Comparison of ENCODE assay signal across 8 cellular contexts in the genomic region with DNA sequence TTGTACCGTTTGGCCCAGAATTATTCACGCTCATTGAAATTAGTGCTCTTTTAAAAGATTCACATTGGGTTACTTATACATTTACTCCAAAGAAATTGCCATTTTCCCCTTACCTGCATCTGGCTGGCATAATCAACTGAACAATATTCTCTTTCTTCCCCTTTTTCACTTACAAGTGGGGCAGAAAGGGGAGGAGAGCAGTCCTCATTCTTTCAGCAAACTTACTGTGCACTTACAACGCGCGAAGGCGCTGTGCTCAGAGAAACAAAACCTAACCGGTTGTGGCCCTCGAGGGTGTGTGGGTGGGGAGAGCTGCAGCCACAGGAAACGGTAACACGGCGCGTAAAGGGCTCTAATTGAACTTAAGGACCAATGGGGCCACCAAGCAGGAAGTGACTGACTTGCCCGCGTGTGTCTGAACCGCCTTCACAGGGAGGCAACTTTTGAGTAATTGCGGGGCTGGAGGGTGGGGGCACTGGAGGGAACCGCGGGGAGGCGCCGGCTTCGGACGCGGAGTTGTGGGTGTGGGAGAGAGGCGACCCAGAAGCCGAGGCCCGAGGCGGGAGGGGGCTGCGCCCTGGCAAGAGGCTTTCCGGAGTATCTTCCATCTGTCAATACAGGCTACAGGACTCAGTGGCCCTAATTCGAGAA. TPM values are rescaled to one million over a fixed set of nuclear protein-coding genes. Genes with fewer than 3 reads are reported as not detected.
DNase-seq lines count a peak whose midpoint lies in the region; ATAC-seq, FAIRE-seq and TF ChIP-seq lines count a peak whose summit lies in the region.

No MANE protein-coding gene starts in this region.

- CTCF ChIA-PET in activated B cell treated with CpG ODN at 0.5 μM for 24 hours (lab: Charles Lee) = interaction anchor here (0.6 kb wide), 2 partner anchors 29 to 69 kb away, joined by 3 to 4 read pairs; no protein-coding TSS in a partner anchor

- peak; percentile 64 for ATAC-seq in GM19023 (IDR thresholded peaks at IDR 0.05; ENCODE audit: unreplicated experiment)
- peak; percentile 75 for ATAC-seq in HG03196 (IDR thresholded peaks at IDR 0.05; ENCODE audit: unreplicated experiment)
- peak; percentile 77 for ATAC-seq in activated B cell treated with CpG ODN at 0.5 μM for 24 hours (ENCODE audit: low read depth)

- H3K36me3 Mint-ChIP-seq in activated B cell treated with CpG ODN at 0.5 μM for 24 hours (ENCODE audit: low read depth) = peaks cover 36% of the 10 kb centered on the region

- H3K9ac ChIP-seq in kidney (ENCODE audit: low read length in 2 of 2) = peak overlapping the region; percentile 54 to 70

- H3K4me3 Mint-ChIP-seq in activated B cell treated with CpG ODN at 0.5 μM for 24 hours = peak overlapping the region; percentile 99

- peak; percentile 57 for DNase-seq in AG09319 (ENCODE audit: extremely low read depth, low read depth)
- DNase-seq in NCI-H226 = peak; percentile 88
- DNase-seq in activated B cell treated with CpG ODN at 0.5 μM for 24 hours = peak; percentile 78
- DNase-seq in caudate nucleus (lab: John Stamatoyannopoulos, UW) = peak in 44 of 61 donors; percentile 13 to 77 (median 55)
- DNase-seq in kidney = peak; percentile 94
- DNase-seq in stimulated activated CD4-positive, alpha-beta T cell treated with anti-CD3 and anti-CD28 coated beads, Interleukin-1b, Interleukin-23, amount 100 ng/mL, for 1 hour (ENCODE audit: low read depth in 2 of 2) = peak; percentile 60 to 72

- peaks cover 81% of the 10 kb centered on the region for H3K4me1 Mint-ChIP-seq in activated B cell treated with CpG ODN at 0.5 μM for 24 hours

- FAIRE-seq in kidney (lab: Jason Lieb, UNC) = no peak

- peak; percentile 43 for TF ChIP-seq CTCF in AG09319 (IDR thresholded peaks at IDR 0.05; ENCODE audit: low read depth, low read length)
- no peak for TF ChIP-seq CTCF in activated B cell treated with CpG ODN at 0.5 μM for 24 hours (IDR thresholded peaks at IDR 0.05)
- TF ChIP-seq CTCF in kidney (IDR thresholded peaks at IDR 0.05; ENCODE audit: borderline replicate concordance, extremely low read depth, insufficient read depth) = peak; percentile 42

- H3K27me3 Mint-ChIP-seq in activated B cell treated with CpG ODN at 0.5 μM for 24 hours = no peaks in the 10 kb centered on the region

- H3K9me3 ChIP-seq in kidney (ENCODE audit: control insufficient read depth in 1 of 2, low read length in 2 of 2) = no peaks in the 10 kb centered on the region

- POLR2A ChIA-PET in activated B cell treated with CpG ODN at 0.5 μM for 24 hours (lab: Charles Lee) = interaction anchor here (0.6 to 4.6 kb wide), 29 partner anchors 11 to 1496 kb away, joined by 3 to 73 read pairs (median 4); a partner anchor contains a TSS

- H3K9me3 Mint-ChIP-seq in activated B cell treated with CpG ODN at 0.5 μM for 24 hours = no peaks in the 10 kb centered on the region

- H3K27ac ChIP-seq in caudate nucleus (ENCODE audit: low read depth, low read length) (peak overlapping the region; percentile 87), kidney (ENCODE audit: low read depth in 2 of 2, low read length in 2 of 2) (peak overlapping the region; percentile 99 to 100)

- peak overlapping the region; percentile 40 to 89 for H3K4me3 ChIP-seq in kidney (ENCODE audit: low read length in 2 of 2)

- intact Hi-C loops in activated B cell treated with CpG ODN at 0.5 μM for 24 hours (cut with micrococcal nuclease) = loop anchor here (1.0 to 10.0 kb wide), 11 partner anchors 16 to 436 kb away; a partner anchor contains a TSS
- intact Hi-C loops in kidney (cut with DNase I) = no loop called here

- H3K4me1 ChIP-seq in kidney (ENCODE audit: control insufficient read depth in 1 of 2, insufficient read depth in 1 of 2, low read depth in 1 of 2, low read length in 2 of 2) = peaks cover 0 to 4% of the 10 kb centered on the region in 2 donors

- H3K27ac Mint-ChIP-seq in activated B cell treated with CpG ODN at 0.5 μM for 24 hours = peak overlapping the region; percentile 100

- H3K36me3 ChIP-seq in kidney (ENCODE audit: control insufficient read depth in 1 of 2, insufficient read depth in 2 of 2, low read length in 2 of 2) = peaks cover 2 to 3% of the 10 kb centered on the region in 2 donors

RNA-seq across cellular contexts. Expression of a gene that starts 0.7 kb away (rescaled TPM):
- 175 and 184 TPM in 2 replicates for total RNA-seq in activated B cell treated with CpG ODN at 0.5 μM for 24 hours
- total RNA-seq in kidney = 107 TPM
- polyA plus RNA-seq in kidney (ENCODE audit: insufficient read depth, low read depth, low replicate concordance) = 86.3 TPM

RNA-seq across cellular contexts. Expression of a gene that starts 21.2 kb away (rescaled TPM):
- total RNA-seq in activated B cell treated with CpG ODN at 0.5 μM for 24 hours (168 and 192 TPM in 2 replicates), kidney (96.2 TPM)
- polyA plus RNA-seq in kidney (ENCODE audit: insufficient read depth, low read depth, low replicate concordance) = 48.5 TPM

RNA-seq across cellular contexts. Expression of a gene that starts 45.8 kb away (rescaled TPM):
- 44.5 and 51.0 TPM in 2 replicates for total RNA-seq in activated B cell treated with CpG ODN at 0.5 μM for 24 hours
- total RNA-seq in kidney = 0.57 TPM
- not detected for polyA plus RNA-seq in kidney (ENCODE audit: insufficient read depth, low read depth, low replicate concordance)

Comparison
In these comparisons a context has a peak if more than half of its experiments do, and no peak if none do; other contexts are left out.
1. Peak in every context shown above with its lines: DNase-seq, ATAC-seq, H3K4me3 ChIP-seq and H3K27ac ChIP-seq.
2. RNA of a gene that starts 45.8 kb away (total RNA-seq): 44.5 to 51.0 TPM in activated B cell treated with CpG ODN at 0.5 μM for 24 hours; 0.57 TPM in kidney (single experiment); every median in the first group is over 10 times any median in the second.